ENCODE assay signal across 14 cellular contexts in the genomic region with DNA sequence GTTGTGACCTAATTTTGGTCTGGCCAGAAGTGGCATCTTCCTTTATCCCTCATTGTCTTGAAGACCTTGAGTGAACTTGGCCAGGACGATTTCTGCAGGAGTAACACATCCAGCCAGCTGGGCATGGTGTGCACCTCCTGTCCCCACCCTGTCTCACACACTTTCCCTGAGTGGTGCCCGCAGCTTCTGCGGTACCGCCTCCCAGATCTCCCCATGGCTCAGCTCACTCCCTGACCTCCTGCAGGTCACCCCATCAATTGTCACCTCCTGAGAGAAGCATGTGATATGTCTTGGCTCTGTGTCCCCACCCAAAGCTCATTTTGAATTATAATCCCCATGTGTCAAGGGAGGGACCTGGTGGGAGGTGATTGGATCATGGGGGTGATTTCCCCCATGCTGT. TPM values are rescaled to one million over a fixed set of nuclear protein-coding genes. Genes with fewer than 3 reads are reported as not detected.
A peak's percentile ranks its signal among the peaks of the same experiment; 100 is the strongest.
DNase-seq lines count a peak whose midpoint lies in the region; ATAC-seq, FAIRE-seq and TF ChIP-seq lines count a peak whose summit lies in the region.
"Had no signal": no experiment of that assay in that cellular context is flagged by ENCODE, and none has a peak within 500 bp of the region (broad histone marks: within the 10 kb centered on the region; RNA-seq: fewer than 3 reads in every experiment).

No MANE protein-coding gene starts in this region.

- intact Hi-C loops in Right ventricle myocardium inferior (cut with DNase I) (no loop called here), left ventricle myocardium inferior (cut with micrococcal nuclease) (no loop called here), esophagus muscularis mucosa (cut with DNase I) (no loop called here), right cardiac atrium (cut with DNase I) (no loop called here)

- H3K27ac Mint-ChIP-seq in stimulated activated naive B cell treated with anti-CD40 and anti-IgM and Interleukin-4, amounts not matched to agents 10 μg/mL and 1 μg/mL and 100 μg/mL, for 72 hours, result peak overlapping the region; percentile 6
- H3K27ac Mint-ChIP-seq: CD4-positive, CD25-positive, alpha-beta regulatory T cell had no signal

- no peak for FAIRE-seq in small intestine (lab: Jason Lieb, UNC)

- no peaks in the 10 kb centered on the region for H3K27me3 ChIP-seq in left ventricle myocardium inferior (ENCODE audit: low read depth)
- no peaks in the 10 kb centered on the region for H3K27me3 ChIP-seq in esophagus muscularis mucosa
- H3K27me3 ChIP-seq in right cardiac atrium (ENCODE audit: control insufficient read depth, insufficient read depth), result no peaks in the 10 kb centered on the region
- H3K27me3 ChIP-seq in small intestine (ENCODE audit: control insufficient read depth in 2 of 2, insufficient read depth in 2 of 2, low read length in 2 of 2), result peaks cover 0 to 3% of the 10 kb centered on the region in 2 donors
- H3K27me3 ChIP-seq: BLaER1 treated with 17β-estradiol and CSF1 and Interleukin-3, amounts not matched to agents 10 nM and 100 nM had no signal

- H3K4me1 Mint-ChIP-seq in stimulated activated naive B cell treated with anti-CD40 and anti-IgM and Interleukin-4, amounts not matched to agents 10 μg/mL and 1 μg/mL and 100 μg/mL, for 72 hours, result peaks cover 0 to 3% of the 10 kb centered on the region in 2 donors
- H3K4me1 Mint-ChIP-seq: CD4-positive, CD25-positive, alpha-beta regulatory T cell had no signal

- ATAC-seq in Right ventricle myocardium inferior (peak; percentile 32), right cardiac atrium (peak; percentile 50 to 54), HG02884 (IDR thresholded peaks at IDR 0.05; ENCODE audit: unreplicated experiment) (no peak), GM19324 (IDR thresholded peaks at IDR 0.05; ENCODE audit: low FRiP score, unreplicated experiment) (no peak)
- no peak for ATAC-seq in stimulated activated naive B cell treated with anti-CD40 and anti-IgM and Interleukin-4, amounts not matched to agents 10 μg/mL and 1 μg/mL and 100 μg/mL, for 72 hours (replicated peaks)

- H3K4me3 Mint-ChIP-seq in stimulated activated naive B cell treated with anti-CD40 and anti-IgM and Interleukin-4, amounts not matched to agents 10 μg/mL and 1 μg/mL and 100 μg/mL, for 72 hours, result no peak overlapping the region
- H3K4me3 Mint-ChIP-seq: CD4-positive, CD25-positive, alpha-beta regulatory T cell had no signal

- DNase-seq in Right ventricle myocardium inferior (ENCODE audit: missing footprints) (no peak), left ventricle myocardium inferior (no peak), esophagus muscularis mucosa (ENCODE audit: extremely low spot score) (peak; percentile 21), right cardiac atrium (no peak), small intestine (no peak)
- DNase-seq in stimulated activated naive B cell treated with anti-CD40 and anti-IgM and Interleukin-4, amounts not matched to agents 10 μg/mL and 1 μg/mL and 100 μg/mL, for 72 hours, result no peak
- DNase-seq: 8988T; CD4-positive, CD25-positive, alpha-beta regulatory T cell; DMS 273 treated with DMSO at 0.1 percent for 48 hours; GM23248; H7 had no signal

- TF ChIP-seq POLR2A in esophagus muscularis mucosa (IDR thresholded peaks at IDR 0.05; ENCODE audit: low read depth), result no peak

- TF ChIP-seq EP300 in esophagus muscularis mucosa (IDR thresholded peaks at IDR 0.05), result no peak

- 83% methylated on average over 4 of the region's 4 CpGs for WGBS in esophagus muscularis mucosa
- WGBS in right cardiac atrium, result 68% methylated on average over 4 of the region's 4 CpGs
- 86 to 90% (median 89%) methylated on average over 4 of the region's 4 CpGs for WGBS in small intestine, 3 donors

- no peaks in the 10 kb centered on the region for H3K36me3 Mint-ChIP-seq in stimulated activated naive B cell treated with anti-CD40 and anti-IgM and Interleukin-4, amounts not matched to agents 10 μg/mL and 1 μg/mL and 100 μg/mL, for 72 hours
- H3K36me3 Mint-ChIP-seq: CD4-positive, CD25-positive, alpha-beta regulatory T cell had no signal

- H3K4me3 ChIP-seq in left ventricle myocardium inferior, result no peak overlapping the region
- no peak overlapping the region for H3K4me3 ChIP-seq in esophagus muscularis mucosa
- H3K4me3 ChIP-seq in right cardiac atrium (ENCODE audit: low read length), result no peak overlapping the region
- H3K4me3 ChIP-seq in small intestine (ENCODE audit: low read depth in 1 of 2, low read length in 2 of 2), result no peak overlapping the region
- H3K4me3 ChIP-seq: BLaER1 treated with 17β-estradiol and CSF1 and Interleukin-3, amounts not matched to agents 10 nM and 100 nM; GM23248 had no signal

- H3K27ac ChIP-seq in left ventricle myocardium inferior (replicated peaks), result no peak overlapping the region
- H3K27ac ChIP-seq in esophagus muscularis mucosa (replicated peaks in 1 of 4), result no peak overlapping the region
- H3K27ac ChIP-seq in right cardiac atrium (ENCODE audit: low read length), result no peak overlapping the region
- no peak overlapping the region for H3K27ac ChIP-seq in small intestine (ENCODE audit: low read depth in 1 of 2, low read length in 1 of 2)
- H3K27ac ChIP-seq: BLaER1 treated with 17β-estradiol and CSF1 and Interleukin-3, amounts not matched to agents 10 nM and 100 nM; GM23248 had no signal

- H3K9me3 ChIP-seq in left ventricle myocardium inferior (replicated peaks) (no peaks in the 10 kb centered on the region), esophagus muscularis mucosa (no peaks in the 10 kb centered on the region), right cardiac atrium (ENCODE audit: control insufficient read depth, low read length) (no peaks in the 10 kb centered on the region), small intestine (ENCODE audit: control insufficient read depth, low read depth) (no peaks in the 10 kb centered on the region)
- H3K9me3 ChIP-seq: BLaER1 treated with 17β-estradiol and CSF1 and Interleukin-3, amounts not matched to agents 10 nM and 100 nM had no signal

- H3K36me3 ChIP-seq in left ventricle myocardium inferior (no peaks in the 10 kb centered on the region), esophagus muscularis mucosa (no peaks in the 10 kb centered on the region), small intestine (ENCODE audit: control insufficient read depth in 2 of 2, insufficient read depth in 2 of 2, low read length in 2 of 2) (no peaks in the 10 kb centered on the region)
- H3K36me3 ChIP-seq: BLaER1 treated with 17β-estradiol and CSF1 and Interleukin-3, amounts not matched to agents 10 nM and 100 nM had no signal

- H3K4me1 ChIP-seq in left ventricle myocardium inferior, result peaks cover 10% of the 10 kb centered on the region
- no peaks in the 10 kb centered on the region for H3K4me1 ChIP-seq in esophagus muscularis mucosa
- peaks cover 2% of the 10 kb centered on the region for H3K4me1 ChIP-seq in right cardiac atrium (ENCODE audit: control insufficient read depth, insufficient read depth, low read length)
- H3K4me1 ChIP-seq in small intestine (ENCODE audit: control insufficient read depth in 2 of 2, insufficient read depth in 1 of 2, low read depth in 1 of 2, low read length in 1 of 2), result no peaks in the 10 kb centered on the region

- H3K27me3 Mint-ChIP-seq in stimulated activated naive B cell treated with anti-CD40 and anti-IgM and Interleukin-4, amounts not matched to agents 10 μg/mL and 1 μg/mL and 100 μg/mL, for 72 hours, result no peaks in the 10 kb centered on the region

- no peaks in the 10 kb centered on the region for H3K9me3 Mint-ChIP-seq in stimulated activated naive B cell treated with anti-CD40 and anti-IgM and Interleukin-4, amounts not matched to agents 10 μg/mL and 1 μg/mL and 100 μg/mL, for 72 hours
- H3K9me3 Mint-ChIP-seq: CD4-positive, CD25-positive, alpha-beta regulatory T cell had no signal

- TF ChIP-seq CTCF in left ventricle myocardium inferior (IDR thresholded peaks at IDR 0.05; ENCODE audit: borderline replicate concordance) (no peak), esophagus muscularis mucosa (IDR thresholded peaks at IDR 0.05) (no peak)

RNA-seq across cellular contexts. Expression of gene TP53I11, which starts 50.2 kb away (rescaled TPM):
- 59.1 TPM for total RNA-seq in Right ventricle myocardium inferior
- total RNA-seq in left ventricle myocardium inferior, result 39.4 TPM
- total RNA-seq in esophagus muscularis mucosa, result 10 to 100 TPM; 51.1 to 76.1 (median 59.2) TPM
- 100 to 1,000 TPM in 1 of 4 donors, 10 to 100 TPM in 3; 50.9 to 105 (median 83.1) TPM for total RNA-seq in right cardiac atrium
- 81.2 TPM for polyA plus RNA-seq in right cardiac atrium
- polyA plus RNA-seq in small intestine, result 100 to 1,000 TPM in 1 of 3 donors, 10 to 100 TPM in 1, 1 to 10 TPM in 1; 6.8 to 105 (median 11.2) TPM

Comparison
In these comparisons a context has a peak if more than half of its experiments do, and no peak if none do; other contexts are left out.
1. ATAC-seq: peak in Right ventricle myocardium inferior (single experiment) and right cardiac atrium (2 of 2); none in stimulated activated naive B cell treated with anti-CD40 and anti-IgM and Interleukin-4, amounts not matched to agents 10 μg/mL and 1 μg/mL and 100 μg/mL, for 72 hours (0 of 2), HG02884 (single experiment) and GM19324 (single experiment).